ENCODE assay signal across 27 cellular contexts in the genomic region with DNA sequence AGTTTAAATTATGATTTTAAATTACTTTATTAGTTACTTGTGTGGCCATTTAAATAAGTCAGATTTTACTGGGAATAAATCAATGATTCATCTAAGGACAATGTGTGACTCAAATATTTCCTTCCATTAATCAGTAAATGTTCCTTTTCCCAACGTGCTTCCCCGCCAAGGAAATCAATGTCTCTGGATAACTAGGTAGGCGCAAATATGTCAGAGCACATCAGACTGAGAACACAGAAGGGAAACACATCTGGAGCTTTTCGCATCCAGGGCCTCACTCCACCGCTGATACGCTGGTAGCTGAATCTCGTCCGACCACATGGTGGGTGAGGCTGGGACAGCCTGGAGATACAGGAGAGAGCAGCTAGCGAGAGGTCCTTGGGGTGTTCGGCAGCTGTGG. TPM values are rescaled to one million over a fixed set of nuclear protein-coding genes. Genes with fewer than 3 reads are reported as not detected.
A peak's percentile ranks its signal among the peaks of the same experiment; 100 is the strongest.
DNase-seq lines count a peak whose midpoint lies in the region; ATAC-seq, FAIRE-seq and TF ChIP-seq lines count a peak whose summit lies in the region.
"Had no signal": no experiment of that assay in that cellular context is flagged by ENCODE, and none has a peak within 500 bp of the region (broad histone marks: within the 10 kb centered on the region; RNA-seq: fewer than 3 reads in every experiment).

No MANE protein-coding gene starts in this region.

- H3K4me3 Mint-ChIP-seq in T-helper 17 cell = no peak overlapping the region
- H3K4me3 Mint-ChIP-seq: activated naive CD8-positive, alpha-beta T cell treated with anti-CD3 and anti-CD28 coated beads for 36 hours; CD4-positive, CD25-positive, alpha-beta regulatory T cell; H9 had no signal

- no peak for TF ChIP-seq POLR2A in IMR-90 (IDR thresholded peaks at IDR 0.05; ENCODE audit: low read depth, low read length)

- H3K14ac ChIP-seq in IMR-90 (replicated peaks; ENCODE audit: low read depth, low read length) = no peak overlapping the region

- CTCF ChIA-PET in IMR-90 (lab: Yijun Ruan, JAX) = no interaction called here

- H3K4me1 Mint-ChIP-seq in T-helper 17 cell = peaks cover 8% of the 10 kb centered on the region
- H3K4me1 Mint-ChIP-seq: activated naive CD8-positive, alpha-beta T cell treated with anti-CD3 and anti-CD28 coated beads for 36 hours; CD4-positive, CD25-positive, alpha-beta regulatory T cell had no signal

- no peak for ATAC-seq in IMR-90 (ENCODE audit: low read depth)
- ATAC-seq in T-helper 17 cell = no peak
- ATAC-seq: left lung; psoas muscle; stimulated activated naive CD8-positive, alpha-beta T cell treated with anti-CD3 and anti-CD28 coated beads, Interleukin-15, Interleukin-2, amounts not matched to agents 100 U/mL and 50 U/mL, for 24 hours had no signal

- H2BK20ac ChIP-seq in IMR-90 (ENCODE audit: low read depth, low read length) = no peak overlapping the region

- no peak overlapping the region for H3K4ac ChIP-seq in IMR-90 (ENCODE audit: low read depth, low read length)

- H3K56ac ChIP-seq in IMR-90 (ENCODE audit: extremely low read depth, insufficient read depth, low read length) = no peak overlapping the region

- no peak overlapping the region for H4K8ac ChIP-seq in IMR-90 (ENCODE audit: low read depth in 2 of 2, low read length in 2 of 2)

- no peak overlapping the region for H2BK15ac ChIP-seq in IMR-90 (ENCODE audit: low read depth, low read length)

- H2AK9ac ChIP-seq in IMR-90 (replicated peaks; ENCODE audit: low read depth, low read length, poor library complexity) = peak overlapping the region; percentile 5

- H2AK5ac ChIP-seq in IMR-90 (ENCODE audit: low read depth, low read length) = no peak overlapping the region

- BruUV-seq in IMR-90 (replicated peaks; lab: Mats Ljungman, UMichigan) = no TSS peak

- dilution Hi-C loops in IMR-90 (cut with HindIII; ENCODE audit: low sequenced_read_pairs, unreplicated experiment) = no loop called here

- peaks cover 8% of the 10 kb centered on the region; the same call in 1 of the 2 replicates for H3K4me1 ChIP-seq in IMR-90 (ENCODE audit: control insufficient read depth, insufficient read depth, low read length)
- H3K4me1 ChIP-seq: ascending aorta, psoas muscle, testis, uterus had no signal

- H3K79me1 ChIP-seq in IMR-90 (ENCODE audit: low read depth in 1 of 2, low read length in 2 of 2) = no peaks in the 10 kb centered on the region

- in situ Hi-C loops in IMR-90 (cut with MboI; ENCODE audit: low sequenced_read_pairs) = no loop called here

- no peak overlapping the region for H3K27ac ChIP-seq in IMR-90 (ENCODE audit: insufficient read depth, low read length)
- H3K27ac ChIP-seq: ascending aorta, left lung, psoas muscle, SK-N-MC, testis, uterus had no signal

- no peaks in the 10 kb centered on the region for H3K9me3 ChIP-seq in IMR-90 (ENCODE audit: control insufficient read depth, insufficient read depth, low read length)
- H3K9me3 ChIP-seq in T-helper 17 cell (ENCODE audit: control insufficient read depth, low read length, poor library complexity, severe bottlenecking) = no peaks in the 10 kb centered on the region
- H3K9me3 ChIP-seq: ascending aorta, left lung, psoas muscle, testis, uterus had no signal

- H3K23ac ChIP-seq in IMR-90 (ENCODE audit: low read depth, low read length) = no peak overlapping the region

- H3K9ac ChIP-seq in IMR-90 (ENCODE audit: low read depth, low read length) = no peak overlapping the region

- POLR2A ChIA-PET in IMR-90 (lab: Charles Lee; ENCODE audit: unreplicated experiment) = no interaction called here

- no peak for FAIRE-seq in bronchial epithelial cell (lab: Jason Lieb, UNC)
- FAIRE-seq: D721Med, HTR-8/SVneo had no signal

- H3K4me3 ChIP-seq in IMR-90 (ENCODE audit: insufficient read depth, low read depth, low read length) = no peak overlapping the region
- no peak overlapping the region for H3K4me3 ChIP-seq in bronchial epithelial cell (ENCODE audit: low read depth, low read length)
- H3K4me3 ChIP-seq in fibroblast of the aortic adventitia (ENCODE audit: low read depth, low read length) = no peak overlapping the region
- H3K4me3 ChIP-seq: ascending aorta, left lung, psoas muscle, SK-N-MC, testis, uterus had no signal

- no peak overlapping the region for H2AFZ ChIP-seq in IMR-90 (replicated peaks; ENCODE audit: low read length, poor library complexity)

- intact Hi-C loops in IMR-90 (cut with micrococcal nuclease) = no loop called here

- no peak overlapping the region for H3K18ac ChIP-seq in IMR-90 (ENCODE audit: low read depth, low read length)

- no peak for TF ChIP-seq RAD21 in IMR-90 (IDR thresholded peaks at IDR 0.05; ENCODE audit: low read length)

- no peak overlapping the region for H2BK120ac ChIP-seq in IMR-90 (ENCODE audit: low read depth, low read length)

- no peaks in the 10 kb centered on the region for H3K27me3 Mint-ChIP-seq in T-helper 17 cell
- H3K27me3 Mint-ChIP-seq: CD4-positive, CD25-positive, alpha-beta regulatory T cell had no signal

- no peak for TF ChIP-seq CTCF in IMR-90 (conservative IDR thresholded peaks at IDR 0.05; ENCODE audit: low read depth, low read length)
- no peak for TF ChIP-seq CTCF in bronchial epithelial cell (IDR thresholded peaks at IDR 0.05; ENCODE audit: insufficient read depth, low read length, severe bottlenecking)
- TF ChIP-seq CTCF in fibroblast of the aortic adventitia (IDR thresholded peaks at IDR 0.05; ENCODE audit: insufficient read depth, low read length) = no peak

- peak; percentile 39 for DNase-seq in IMR-90
- DNase-seq in bronchial epithelial cell (ENCODE audit: low read depth) = peak; percentile 58
- peak; percentile 27 for DNase-seq in fibroblast of the aortic adventitia (ENCODE audit: low read depth)
- no peak for DNase-seq in T-helper 17 cell
- DNase-seq in NCI-H510A (lab: John Stamatoyannopoulos, UW) = no peak
- DNase-seq in NCI-H1105 treated with DMSO at 0.1 percent for 48 hours (lab: John Stamatoyannopoulos, UW) = no peak
- DNase-seq in KG1 (lab: John Stamatoyannopoulos, UW) = no peak
- DNase-seq: activated effector memory CD4-positive, alpha-beta T cell treated with Interleukin-2 at 50 U/mL for 16 hours; activated naive CD8-positive, alpha-beta T cell treated with anti-CD3 and anti-CD28 coated beads for 36 hours; activated T-cell treated with anti-CD3 and anti-CD28 coated beads for 4 hours; CD4-positive, CD25-positive, alpha-beta regulatory T cell; cerebellar nuclear complex; H9; hippocampal formation; KBM-7; left lung; mesendoderm; NCI-H1436 treated with DMSO at 0.1 percent for 48 hours; NCI-H446; psoas muscle; stimulated activated naive CD8-positive, alpha-beta T cell treated with anti-CD3 and anti-CD28 coated beads, Interleukin-15, Interleukin-2, amounts not matched to agents 100 U/mL and 50 U/mL, for 24 hours; testis; uterus had no signal

- H4K20me1 ChIP-seq in IMR-90 (ENCODE audit: insufficient read depth, low read length) = no peaks in the 10 kb centered on the region

- H3K27ac Mint-ChIP-seq in T-helper 17 cell = no peak overlapping the region
- H3K27ac Mint-ChIP-seq: activated naive CD8-positive, alpha-beta T cell treated with anti-CD3 and anti-CD28 coated beads for 36 hours; H9 had no signal

- H3K27me3 ChIP-seq in IMR-90 (ENCODE audit: control insufficient read depth, insufficient read depth, low read length) = peaks cover 11% of the 10 kb centered on the region; the same call in 1 of the 2 replicates
- peaks cover 4% of the 10 kb centered on the region for H3K27me3 ChIP-seq in bronchial epithelial cell (ENCODE audit: control insufficient read depth, insufficient read depth, low read length)
- H3K27me3 ChIP-seq: ascending aorta, left lung, testis, uterus had no signal

- H2BK5ac ChIP-seq in IMR-90 (ENCODE audit: low read depth, low read length, poor library complexity, severe bottlenecking) = no peak overlapping the region

- 95% methylated on average over 3 of the region's 10 CpGs; no CpG with 5 or more reads in 1 of the 2 experiments for WGBS in IMR-90 (ENCODE audit: extremely low coverage in 2 of 2, insufficient read length in 1 of 2), 2 experiments

- H3K4me2 ChIP-seq in IMR-90 (ENCODE audit: low read depth, low read length) = no peak overlapping the region

- peaks cover 7% of the 10 kb centered on the region for H3K9me1 ChIP-seq in IMR-90 (ENCODE audit: insufficient read depth, low read length)

- no peaks in the 10 kb centered on the region for H3K36me3 ChIP-seq in IMR-90 (ENCODE audit: control insufficient read depth, insufficient read depth, low read length)
- H3K36me3 ChIP-seq in bronchial epithelial cell (ENCODE audit: control insufficient read depth, insufficient read depth, low read length) = no peaks in the 10 kb centered on the region
- H3K36me3 ChIP-seq: ascending aorta, left lung, uterus had no signal

- H3K36me3 Mint-ChIP-seq in T-helper 17 cell (ENCODE audit: low read depth) = no peaks in the 10 kb centered on the region
- H3K36me3 Mint-ChIP-seq: activated naive CD8-positive, alpha-beta T cell treated with anti-CD3 and anti-CD28 coated beads for 36 hours; CD4-positive, CD25-positive, alpha-beta regulatory T cell had no signal

- no peak overlapping the region for H4K91ac ChIP-seq in IMR-90 (ENCODE audit: insufficient read depth, low read depth, low read length)

- H4K5ac ChIP-seq in IMR-90 (ENCODE audit: low read depth, low read length) = no peak overlapping the region

TF ChIP-seq in IMR-90, 13 proteins besides CTCF, POLR2A, EP300 and RAD21:
- no peak for TF ChIP-seq RFX5 (IDR thresholded peaks at IDR 0.05; ENCODE audit: low read depth, low read length)
TF ChIP-seq in IMR-90: peak in this region for 0.

RNA-seq across cellular contexts. Expression of gene RPS6KA2, which starts 56.4 kb away (rescaled TPM):
- total RNA-seq in IMR-90 (2012; rRNA removed) (22.2 and 26.9 TPM in 2 replicates), bronchial epithelial cell (42.6 and 44.4 TPM in 2 replicates), fibroblast of the aortic adventitia (ENCODE audit: low replicate concordance) (32.5 and 89.7 TPM in 2 replicates), T-helper 17 cell (1 to 10 TPM; 3.3 to 5.9 TPM)
- polyA plus RNA-seq in IMR-90 (2012; rRNA removed) = 27.6 and 31.3 TPM in 2 replicates
- 22.6 and 41.6 TPM in 2 replicates for polyA plus RNA-seq in IMR-90 (2012; cell fraction: cytosol; rRNA removed)
- 23.6 and 31.1 TPM in 2 replicates for polyA plus RNA-seq in IMR-90 (2012; cell fraction: nucleus; rRNA removed; ENCODE audit: low replicate concordance)

Comparison
In these comparisons a context has a peak if more than half of its experiments do, and no peak if none do; other contexts are left out.
1. DNase-seq: peak in IMR-90 (single experiment), bronchial epithelial cell (single experiment) and fibroblast of the aortic adventitia (single experiment); none in T-helper 17 cell (0 of 3), NCI-H510A (single experiment), NCI-H1105 treated with DMSO at 0.1 percent for 48 hours (single experiment) and KG1 (single experiment).